ENCODE assay signal across 21 cellular contexts in genomic region chr5:16050414-16050813, GRCh38.
DNase-seq lines count a peak whose midpoint lies in the region; ATAC-seq, FAIRE-seq and TF ChIP-seq lines count a peak whose summit lies in the region.
"Had no signal": no experiment of that assay in that cellular context is flagged by ENCODE, and none has a peak within 500 bp of the region (broad histone marks: within the 10 kb centered on the region; RNA-seq: fewer than 3 reads in every experiment).

No MANE protein-coding gene starts in this region.

- CTCF ChIA-PET in HEK293 (lab: Yijun Ruan, JAX) = interaction anchor here (0.6 kb wide), 1 partner anchor 34 kb away, joined by 3 read pairs; no protein-coding TSS in a partner anchor
- CTCF ChIA-PET in GM12878 (lab: Yijun Ruan, JAX) = no interaction called here

- H3K9me3 ChIP-seq in HEK293 (ENCODE audit: control insufficient read depth, insufficient read depth, low read depth, low read length) (no peaks in the 10 kb centered on the region), GM12878 (replicated peaks; ENCODE audit: control insufficient read depth, insufficient read depth, low read length) (no peaks in the 10 kb centered on the region)
- H3K9me3 ChIP-seq: A549 had no signal

- H3K4me2 ChIP-seq in GM12878 (ENCODE audit: control insufficient read depth, insufficient read depth) = no peak overlapping the region
- H3K4me2 ChIP-seq: A549; BLaER1 treated with 17β-estradiol and CSF1 and Interleukin-3, amounts not matched to agents 10 nM and 100 nM had no signal

- intact Hi-C loops in GM12878 (cut with micrococcal nuclease; ENCODE audit: unreplicated experiment) = no loop called here
- intact Hi-C loops in left cardiac atrium (cut with DNase I) = no loop called here

- no peak for TF ChIP-seq RAD21 in GM12878 (IDR thresholded peaks at IDR 0.05; ENCODE audit: insufficient read depth, low read depth, low read length)

- no peak overlapping the region for H2AFZ ChIP-seq in GM12878 (ENCODE audit: control insufficient read depth, low read depth, low read length)

- TF ChIP-seq CTCF in HEK293 (tag by site-specific recombination; IDR thresholded peaks at IDR 0.05) (no peak), GM12878 (IDR thresholded peaks at IDR 0.05 in 2 of 3, conservative IDR thresholded peaks at IDR 0.05 in 1 of 3; ENCODE audit: control insufficient read depth in 2 of 3, extremely low read depth in 1 of 3, insufficient read depth in 1 of 3, low read depth in 3 of 3, low read length in 3 of 3) (no peak)

- DNase-seq in M059J (ENCODE audit: low read depth) (peak; percentile 54), GM12878 (ENCODE audit: low read depth, low spot score) (no peak), left cardiac atrium (no peak)
- no peak for DNase-seq in activated CD4-positive, alpha-beta T cell treated with anti-CD3 and anti-CD28 coated beads, Interleukin-2, amount 50 U/mL, for 1 hour
- DNase-seq: AML-193; CD4-positive, alpha-beta T cell; CD8-positive, alpha-beta memory T cell; COR-L47; DMS 273 treated with DMSO at 0.1 percent for 48 hours; DMS153; DMS53; DMS79; DND-41; GDM1 had no signal

- no peak overlapping the region for H3K27ac ChIP-seq in HEK293 (ENCODE audit: extremely low read depth, low read depth, low read length)
- H3K27ac ChIP-seq in GM12878 (ENCODE audit: control insufficient read depth, insufficient read depth) = no peak overlapping the region
- H3K27ac ChIP-seq: 22Rv1; A549; BLaER1 treated with 17β-estradiol and CSF1 and Interleukin-3, amounts not matched to agents 10 nM and 100 nM; C4-2B had no signal

- 0% methylated on average over 1 of the region's 1 CpG for WGBS in GM12878 (ENCODE audit: insufficient coverage, insufficient replicate concordance, low lambda C conversion rate, missing lambda C conversion rate)

- H3K4me1 ChIP-seq in HEK293 (ENCODE audit: control insufficient read depth, insufficient read depth, low read length) = no peaks in the 10 kb centered on the region
- H3K4me1 ChIP-seq in GM12878 (ENCODE audit: control insufficient read depth, insufficient read depth, low read length) = no peaks in the 10 kb centered on the region
- H3K4me1 ChIP-seq: A549; BLaER1 treated with 17β-estradiol and CSF1 and Interleukin-3, amounts not matched to agents 10 nM and 100 nM had no signal

- H3K9ac ChIP-seq in GM12878 (ENCODE audit: control insufficient read depth, insufficient read depth, low read length) = no peak overlapping the region
- H3K9ac ChIP-seq: BLaER1 treated with 17β-estradiol and CSF1 and Interleukin-3, amounts not matched to agents 10 nM and 100 nM had no signal

- no peak for TF ChIP-seq POLR2A in GM12878 (IDR thresholded peaks at IDR 0.05; ENCODE audit: low read depth, low read length)

- in situ Hi-C loops in GM12878 (cut with MboI) = no loop called here

- H3K4me3 ChIP-seq in HEK293 (ENCODE audit: low read depth, low read length) (no peak overlapping the region), GM12878 (no peak overlapping the region)
- H3K4me3 ChIP-seq: A549; BLaER1 treated with 17β-estradiol and CSF1 and Interleukin-3, amounts not matched to agents 10 nM and 100 nM had no signal

- peak; percentile 47 for ATAC-seq in GM12878
- no peak for ATAC-seq in left cardiac atrium
- ATAC-seq: A549 had no signal

- SMC1A ChIA-PET in GM12878 (lab: Charles Lee; ENCODE audit: uncharacterized antibody, unreplicated experiment) = no interaction called here

- BruUV-seq in GM12878 (replicated peaks; lab: Mats Ljungman, UMichigan) = no TSS peak

- RAD21 ChIA-PET in GM12878 (lab: Charles Lee; ENCODE audit: unreplicated experiment) = no interaction called here

- no peaks in the 10 kb centered on the region for H3K27me3 ChIP-seq in GM12878 (replicated peaks in 1 of 2; ENCODE audit: control insufficient read depth in 2 of 2, insufficient read depth in 2 of 2, low read length in 1 of 2)
- H3K27me3 ChIP-seq: BLaER1 treated with 17β-estradiol and CSF1 and Interleukin-3, amounts not matched to agents 10 nM and 100 nM had no signal

- POLR2A ChIA-PET in HEK293 (lab: Yijun Ruan, JAX) = no interaction called here
- POLR2A ChIA-PET in GM12878 (lab: Charles Lee) = no interaction called here

- no peak for FAIRE-seq in GM12878 (lab: Jason Lieb, UNC)
- FAIRE-seq: A549, GM12891, GM19239 had no signal

- H4K20me1 ChIP-seq in GM12878 (ENCODE audit: control insufficient read depth, insufficient read depth) = no peaks in the 10 kb centered on the region
- H4K20me1 ChIP-seq: BLaER1 treated with 17β-estradiol and CSF1 and Interleukin-3, amounts not matched to agents 10 nM and 100 nM had no signal

- no peaks in the 10 kb centered on the region for H3K36me3 ChIP-seq in HEK293 (ENCODE audit: control insufficient read depth in 2 of 2, insufficient read depth in 1 of 2, low read length in 2 of 2)
- no peaks in the 10 kb centered on the region for H3K36me3 ChIP-seq in GM12878 (ENCODE audit: control insufficient read depth in 2 of 2, insufficient read depth in 2 of 2, low read length in 1 of 2)
- H3K36me3 ChIP-seq: BLaER1 treated with 17β-estradiol and CSF1 and Interleukin-3, amounts not matched to agents 10 nM and 100 nM had no signal

- TF ChIP-seq EP300 in GM12878 (IDR thresholded peaks at IDR 0.05; ENCODE audit: borderline replicate concordance in 1 of 2, control insufficient read depth in 1 of 2, low read depth in 2 of 2, low read length in 2 of 2) = no peak

- no peaks in the 10 kb centered on the region for H3K79me2 ChIP-seq in GM12878 (ENCODE audit: control insufficient read depth, insufficient read depth, low read length)

TF ChIP-seq in HEK293, 187 proteins besides CTCF, POLR2A, EP300 and RAD21:
- TF ChIP-seq ZNF549 (tag by site-specific recombination; IDR thresholded peaks at IDR 0.05) = peak; percentile 72
- TF ChIP-seq ZNF266 (tag by site-specific recombination; IDR thresholded peaks at IDR 0.05; ENCODE audit: low read depth) = no peak

TF ChIP-seq in GM12878, 131 proteins besides CTCF, POLR2A, EP300 and RAD21:
- no peak for TF ChIP-seq ZBED1 (IDR thresholded peaks at IDR 0.05; ENCODE audit: borderline replicate concordance)
- no peak for TF ChIP-seq MXI1 (IDR thresholded peaks at IDR 0.05; ENCODE audit: low read depth, low read length)
